ENCODE assay signal across 16 cellular contexts in genomic region chr13:40640845-40641458, GRCh38. TPM values are rescaled to one million over a fixed set of nuclear protein-coding genes. Genes with fewer than 3 reads are reported as not detected.
A peak's percentile ranks its signal among the peaks of the same experiment; 100 is the strongest.
DNase-seq lines count a peak whose midpoint lies in the region; FAIRE-seq and TF ChIP-seq lines count a peak whose summit lies in the region.
"Had no signal": no experiment of that assay in that cellular context is flagged by ENCODE, and none has a peak within 500 bp of the region (broad histone marks: within the 10 kb centered on the region; RNA-seq: fewer than 3 reads in every experiment).

No MANE protein-coding gene starts in this region.

- H3K27ac Mint-ChIP-seq in activated CD4-positive, alpha-beta T cell treated with anti-CD3 and anti-CD28 coated beads, Interleukin-2, amount 10 ng/mL, durations not matched to agents 7 days and 5 days = peak overlapping the region; percentile 41
- H3K27ac Mint-ChIP-seq: endodermal cell, progenitor cell of endocrine pancreas had no signal

- no peaks in the 10 kb centered on the region for H3K9me2 ChIP-seq in Loucy (replicated peaks; ENCODE audit: low read depth, low read length)

- TF ChIP-seq POLR2A in lower leg skin (IDR thresholded peaks at IDR 0.05) = no peak
- TF ChIP-seq POLR2A in H54 (IDR thresholded peaks at IDR 0.05; ENCODE audit: low read depth, low read length) = no peak

- FAIRE-seq in H54 (lab: Jason Lieb, UNC) = no peak
- FAIRE-seq: TTC549 had no signal

- CTCF ChIA-PET in activated CD4-positive, alpha-beta T cell treated with anti-CD3 and anti-CD28 coated beads, Interleukin-2, amount 10 ng/mL, durations not matched to agents 7 days and 5 days (lab: Charles Lee) = interaction anchor here (0.7 to 1.0 kb wide), 2 partner anchors 27 to 615 kb away, joined by 3 read pairs; no protein-coding TSS in a partner anchor

- H3K9ac ChIP-seq in BLaER1 (no peak overlapping the region), Loucy (ENCODE audit: low read depth, low read length, poor library complexity, severe bottlenecking) (no peak overlapping the region)

- H3K27me3 Mint-ChIP-seq in activated CD4-positive, alpha-beta T cell treated with anti-CD3 and anti-CD28 coated beads, Interleukin-2, amount 10 ng/mL, durations not matched to agents 7 days and 5 days = no peaks in the 10 kb centered on the region
- H3K27me3 Mint-ChIP-seq: progenitor cell of endocrine pancreas had no signal

- TF ChIP-seq CTCF in Loucy (conservative IDR thresholded peaks at IDR 0.05; ENCODE audit: low read length) (no peak), epithelial cell of esophagus (IDR thresholded peaks at IDR 0.05; ENCODE audit: insufficient read depth, low read depth, low read length, missing control alignments) (no peak), lower leg skin (IDR thresholded peaks at IDR 0.05) (no peak)

- H3K4me1 ChIP-seq in BLaER1 (peaks cover 84% of the 10 kb centered on the region), Loucy (ENCODE audit: insufficient read depth, low read length, poor library complexity, severe bottlenecking) (peaks cover 35% of the 10 kb centered on the region), SJCRH30 (no peaks in the 10 kb centered on the region)

- intact Hi-C loops in lower leg skin (cut with DNase I; ENCODE audit: low total_unique reads) = no loop called here

- 81 to 89% methylated on average over 11 of the region's 11 CpGs for WGBS in lower leg skin, 2 donors

- POLR2A ChIA-PET in activated CD4-positive, alpha-beta T cell treated with anti-CD3 and anti-CD28 coated beads, Interleukin-2, amount 10 ng/mL, durations not matched to agents 7 days and 5 days (lab: Charles Lee) = no interaction called here

- H2AFZ ChIP-seq in Loucy (ENCODE audit: low read length) = no peak overlapping the region

- H3K9me3 ChIP-seq in BLaER1 = no peaks in the 10 kb centered on the region
- no peaks in the 10 kb centered on the region for H3K9me3 ChIP-seq in Loucy (ENCODE audit: insufficient read depth, low read depth, low read length)
- no peaks in the 10 kb centered on the region for H3K9me3 ChIP-seq in SJCRH30 (replicated peaks)
- H3K9me3 ChIP-seq: adrenal gland, tibial nerve had no signal

- peak; percentile 35 for DNase-seq in activated CD4-positive, alpha-beta T cell treated with anti-CD3 and anti-CD28 coated beads, Interleukin-2, amount 10 ng/mL, durations not matched to agents 7 days and 5 days
- DNase-seq in epithelial cell of esophagus (ENCODE audit: low read depth) (peak; percentile 75), A172 (ENCODE audit: low spot score) (no peak), lower leg skin (ENCODE audit: low spot score in 2 of 2) (no peak), H54 (ENCODE audit: insufficient read length, low spot score) (no peak), SJCRH30 (no peak)
- DNase-seq: endodermal cell, hippocampal formation, mesendoderm, NCI-H1694 treated with DMSO at 0.1 percent for 48 hours had no signal

- H3K4me2 ChIP-seq in BLaER1 (peak overlapping the region; percentile 74), Loucy (ENCODE audit: low read depth, low read length, poor library complexity, severe bottlenecking) (peak overlapping the region; percentile 29)

- H3K27ac ChIP-seq in BLaER1 (peak overlapping the region; percentile 39; the same call in 1 of the 2 replicates), SJCRH30 (no peak overlapping the region)

- peaks cover 13% of the 10 kb centered on the region; the same call in 1 of the 2 replicates for H3K79me2 ChIP-seq in Loucy (ENCODE audit: insufficient read depth, low read length)

- no peaks in the 10 kb centered on the region for H3K9me3 Mint-ChIP-seq in activated CD4-positive, alpha-beta T cell treated with anti-CD3 and anti-CD28 coated beads, Interleukin-2, amount 10 ng/mL, durations not matched to agents 7 days and 5 days
- H3K9me3 Mint-ChIP-seq: endodermal cell had no signal

- peaks cover 100% of the 10 kb centered on the region for H4K20me1 ChIP-seq in BLaER1
- no peaks in the 10 kb centered on the region for H4K20me1 ChIP-seq in Loucy (ENCODE audit: insufficient read depth, low read length, poor library complexity, severe bottlenecking)

- peak overlapping the region; percentile 10 for H3K4me3 Mint-ChIP-seq in activated CD4-positive, alpha-beta T cell treated with anti-CD3 and anti-CD28 coated beads, Interleukin-2, amount 10 ng/mL, durations not matched to agents 7 days and 5 days
- H3K4me3 Mint-ChIP-seq: endodermal cell had no signal

- H3K36me3 ChIP-seq in BLaER1 (peaks cover 9% of the 10 kb centered on the region), Loucy (ENCODE audit: insufficient read depth, low read length) (no peaks in the 10 kb centered on the region), SJCRH30 (no peaks in the 10 kb centered on the region; the same call in 1 of the 2 replicates)
- H3K36me3 ChIP-seq: adrenal gland, tibial nerve had no signal

- peaks cover 42% of the 10 kb centered on the region for H3K36me3 Mint-ChIP-seq in activated CD4-positive, alpha-beta T cell treated with anti-CD3 and anti-CD28 coated beads, Interleukin-2, amount 10 ng/mL, durations not matched to agents 7 days and 5 days (ENCODE audit: low read depth)

- H3K4me3 ChIP-seq in BLaER1 (no peak overlapping the region), Loucy (ENCODE audit: low read length, poor library complexity, severe bottlenecking) (no peak overlapping the region), epithelial cell of esophagus (ENCODE audit: low read length) (no peak overlapping the region), lower leg skin (ENCODE audit: low read depth, poor library complexity, severe bottlenecking) (no peak overlapping the region), SJCRH30 (no peak overlapping the region)
- H3K4me3 ChIP-seq: adrenal gland, tibial nerve had no signal

- H3K4me1 Mint-ChIP-seq in activated CD4-positive, alpha-beta T cell treated with anti-CD3 and anti-CD28 coated beads, Interleukin-2, amount 10 ng/mL, durations not matched to agents 7 days and 5 days = peaks cover 83% of the 10 kb centered on the region

- H3K27me3 ChIP-seq in BLaER1 (no peaks in the 10 kb centered on the region), Loucy (ENCODE audit: insufficient read depth, low read length, poor library complexity, severe bottlenecking) (no peaks in the 10 kb centered on the region), SJCRH30 (no peaks in the 10 kb centered on the region)
- H3K27me3 ChIP-seq: adrenal gland, tibial nerve had no signal

- H3F3A ChIP-seq in Loucy (ENCODE audit: low read depth) = no peaks in the 10 kb centered on the region

RNA-seq across cellular contexts. Expression of gene FOXO1, which starts 25.5 kb away (rescaled TPM):
- 10 to 100 TPM; 40.3 to 46.5 TPM for total RNA-seq in activated CD4-positive, alpha-beta T cell treated with anti-CD3 and anti-CD28 coated beads, Interleukin-2, amount 10 ng/mL, durations not matched to agents 7 days and 5 days
- total RNA-seq in A172 (2014; rRNA removed; shearing (Covaris generic)) = 1.1 and 2.3 TPM in 2 replicates
- 10 to 100 TPM; 43.6 to 75.9 (median 52.0) TPM for total RNA-seq in lower leg skin
- total RNA-seq in SJCRH30 (2014; rRNA removed; shearing (Covaris generic)) = 47.0 and 53.7 TPM in 2 replicates

Comparison
In these comparisons a context has a peak if more than half of its experiments do, and no peak if none do; other contexts are left out.
1. DNase-seq: peak in activated CD4-positive, alpha-beta T cell treated with anti-CD3 and anti-CD28 coated beads, Interleukin-2, amount 10 ng/mL, durations not matched to agents 7 days and 5 days (single experiment) and epithelial cell of esophagus (single experiment); none in A172 (single experiment), lower leg skin (0 of 2), H54 (single experiment) and SJCRH30 (0 of 2).
2. RNA of gene FOXO1, which starts 25.5 kb away (total RNA-seq): 43.6 to 75.9 TPM in lower leg skin, 47.0 to 53.7 TPM in SJCRH30 and 40.3 to 46.5 TPM in activated CD4-positive, alpha-beta T cell treated with anti-CD3 and anti-CD28 coated beads, Interleukin-2, amount 10 ng/mL, durations not matched to agents 7 days and 5 days; 1.1 to 2.3 TPM in A172; every median in the first group is over 10 times any median in the second.